Comparison of ENCODE assay signal across 15 cellular contexts in genomic region chr21:33024278-33025103, GRCh38. TPM values are rescaled to one million over a fixed set of nuclear protein-coding genes. Genes with fewer than 3 reads are reported as not detected.
DNase-seq lines count a peak whose midpoint lies in the region; ATAC-seq and TF ChIP-seq lines count a peak whose summit lies in the region.
"Had no signal": no experiment of that assay in that cellular context is flagged by ENCODE, and none has a peak within 500 bp of the region (broad histone marks: within the 10 kb centered on the region; RNA-seq: fewer than 3 reads in every experiment).

No MANE protein-coding gene starts in this region.

- H3F3A ChIP-seq in neural cell (ENCODE audit: insufficient read depth, low read length, poor library complexity, severe bottlenecking) = no peaks in the 10 kb centered on the region

- H3K79me2 ChIP-seq in neural cell (replicated peaks; ENCODE audit: insufficient read depth, low read length) = no peaks in the 10 kb centered on the region
- H3K79me2 ChIP-seq: parathyroid adenoma had no signal

- H3K9ac ChIP-seq in HUES48 (ENCODE audit: low read depth, low read length) (no peak overlapping the region), neural cell (ENCODE audit: low read length) (no peak overlapping the region)
- H3K9ac ChIP-seq: parathyroid adenoma had no signal

- H3K27ac ChIP-seq in HUES48 (ENCODE audit: low read depth, low read length) = no peak overlapping the region
- no peak overlapping the region for H3K27ac ChIP-seq in neural cell (ENCODE audit: low read length)
- H3K27ac ChIP-seq: left lung, parathyroid adenoma had no signal

- H3K4me1 Mint-ChIP-seq in chondrocyte (ENCODE audit: low read depth) = peaks cover 15% of the 10 kb centered on the region

- no peak for TF ChIP-seq RAD21 in neural cell (conservative IDR thresholded peaks at IDR 0.05)

- TF ChIP-seq CTCF in chondrocyte (IDR thresholded peaks at IDR 0.05) = no peak
- TF ChIP-seq CTCF in neural cell (IDR thresholded peaks at IDR 0.05; ENCODE audit: poor library complexity, severe bottlenecking) = no peak

- H3K9me2 ChIP-seq in neural cell (ENCODE audit: insufficient read depth, low read length) = no peaks in the 10 kb centered on the region

- no peaks in the 10 kb centered on the region for H3K9me3 Mint-ChIP-seq in chondrocyte (ENCODE audit: low read depth)

- no peaks in the 10 kb centered on the region for H3K36me3 Mint-ChIP-seq in chondrocyte (ENCODE audit: low read depth)

- H4K20me1 ChIP-seq in neural cell (ENCODE audit: insufficient read depth) = no peaks in the 10 kb centered on the region

- H3K27ac Mint-ChIP-seq in chondrocyte (ENCODE audit: unreplicated experiment) = no peak overlapping the region

- H3K27me3 ChIP-seq in HUES48 (ENCODE audit: control insufficient read depth, insufficient read depth, low read length) = peaks cover 99% of the 10 kb centered on the region
- H3K27me3 ChIP-seq in neural cell (ENCODE audit: insufficient read depth, low read depth, low read length) = peaks cover 97% of the 10 kb centered on the region

- H3K4me3 ChIP-seq in HUES48 (ENCODE audit: low read depth, low read length) = peak overlapping the region; percentile 69
- peak overlapping the region; percentile 62 for H3K4me3 ChIP-seq in neural cell (ENCODE audit: low read length)

- H3K36me3 ChIP-seq in HUES48 (ENCODE audit: control insufficient read depth, insufficient read depth, low read length) (no peaks in the 10 kb centered on the region), neural cell (ENCODE audit: insufficient read depth, low read length) (no peaks in the 10 kb centered on the region)
- H3K36me3 ChIP-seq: left lung had no signal

- no peak for TF ChIP-seq EP300 in neural cell (conservative IDR thresholded peaks at IDR 0.05; ENCODE audit: poor library complexity, severe bottlenecking)

- H3K4me3 Mint-ChIP-seq in chondrocyte (ENCODE audit: unreplicated experiment) = peak overlapping the region; percentile 81

- H3K4me2 ChIP-seq in neural cell (ENCODE audit: low read length) = no peak overlapping the region

- peaks cover 38% of the 10 kb centered on the region for H3K4me1 ChIP-seq in HUES48 (ENCODE audit: control insufficient read depth, insufficient read depth, low read length)
- H3K4me1 ChIP-seq: parathyroid adenoma had no signal

- ATAC-seq in activated CD4-positive, CD25-positive, alpha-beta regulatory T cell treated with anti-CD3 and anti-CD28 coated beads, Interleukin-2, amount 50 U/mL, for 24 hours = no peak
- ATAC-seq: left lung had no signal

- H2AFZ ChIP-seq in neural cell (ENCODE audit: low read depth, low read length) = no peak overlapping the region
- H2AFZ ChIP-seq: parathyroid adenoma had no signal

- H3K9me3 ChIP-seq in HUES48 (ENCODE audit: control insufficient read depth, insufficient read depth, low read length) (no peaks in the 10 kb centered on the region), neural cell (ENCODE audit: low read length) (no peaks in the 10 kb centered on the region)
- H3K9me3 ChIP-seq: left lung had no signal

- peaks cover 66% of the 10 kb centered on the region for H3K27me3 Mint-ChIP-seq in chondrocyte (ENCODE audit: low read depth)

- peak; percentile 51 for DNase-seq in NCI-H748 (lab: John Stamatoyannopoulos, UW; ENCODE audit: unreplicated experiment)
- no peak for DNase-seq in NCI-H748 treated with DMSO at 0.1 percent for 48 hours (lab: John Stamatoyannopoulos, UW)
- no peak for DNase-seq in chondrocyte (ENCODE audit: low spot score)
- no peak for DNase-seq in NCI-H2029 treated with DMSO at 0.1 percent for 48 hours (lab: John Stamatoyannopoulos, UW)
- DNase-seq in NCI-H2081 treated with DMSO at 0.1 percent for 48 hours (lab: John Stamatoyannopoulos, UW) = no peak
- DNase-seq: activated naive CD4-positive, alpha-beta T cell; cortex of kidney; EL; NCI-H2107 had no signal

TF ChIP-seq in neural cell, 6 proteins besides CTCF, POLR2A, EP300 and RAD21:
- TF ChIP-seq REST (IDR thresholded peaks at IDR 0.05; ENCODE audit: borderline replicate concordance) (no peak), EZH2 (IDR thresholded peaks at IDR 0.05; ENCODE audit: borderline replicate concordance, insufficient read depth, low read length, poor library complexity, severe bottlenecking) (peak; percentile 17), POLR2AphosphoS5 (IDR thresholded peaks at IDR 0.05) (peak; percentile 52)
TF ChIP-seq in neural cell: peak in this region for 2.

RNA-seq across cellular contexts. Expression of gene OLIG2, which starts 1.2 kb away (rescaled TPM):
- total RNA-seq in chondrocyte = 0.36 to 0.50 TPM (median 0.46 TPM) in 3 replicates
- polyA plus RNA-seq in neural cell = 0.84 and 0.90 TPM in 2 replicates
- 0.73 and 0.81 TPM in 2 replicates for polyA minus RNA-seq in neural cell
- total RNA-seq: fibroblast of villous mesenchyme had no signal

RNA-seq across cellular contexts. Expression of gene OLIG1, which starts 45.5 kb away (rescaled TPM):
- total RNA-seq in chondrocyte = not detected in 3 replicates
- polyA plus RNA-seq in neural cell = 0.98 and 1.4 TPM in 2 replicates
- polyA minus RNA-seq in neural cell = 0.46 and 1.5 TPM in 2 replicates
- total RNA-seq: fibroblast of villous mesenchyme had no signal
